In genomic region chr22:41772645-41773044, GRCh38 we compare ENCODE assay signal across 1 cellular context.
TF ChIP-seq lines count a peak whose summit lies in the region.

No MANE protein-coding gene starts in this region.

TF ChIP-seq in HepG2, 621 proteins besides CTCF, POLR2A, EP300 and RAD21 (continued from another document):
- TF ChIP-seq AKNA (CRISPR knock-in tag; IDR thresholded peaks at IDR 0.05; ENCODE audit: borderline replicate concordance) = no peak
- no peak for TF ChIP-seq HOXA7 (CRISPR knock-in tag; IDR thresholded peaks at IDR 0.05)
- no peak for TF ChIP-seq PAXIP1 (CRISPR knock-in tag; conservative IDR thresholded peaks at IDR 0.05)
- TF ChIP-seq SMAD1 (CRISPR knock-in tag; IDR thresholded peaks at IDR 0.05; ENCODE audit: borderline replicate concordance, low read depth) = no peak
- no peak for TF ChIP-seq PREB (CRISPR knock-in tag; IDR thresholded peaks at IDR 0.05)
